In genomic region chr22:35299717-35300497, GRCh38 we compare ENCODE assay signal across 8 cellular contexts. TPM values are rescaled to one million over a fixed set of nuclear protein-coding genes. Genes with fewer than 3 reads are reported as not detected.
A peak's percentile ranks its signal among the peaks of the same experiment; 100 is the strongest.
DNase-seq lines count a peak whose midpoint lies in the region; TF ChIP-seq lines count a peak whose summit lies in the region.

TOM1 (plus strand) TSS chr22:35299894; CDS start chr22:35299929, 35 bp downstream.

- no peaks in the 10 kb centered on the region for H3K9me3 Mint-ChIP-seq in CD8-positive, alpha-beta memory T cell

- peaks cover 21% of the 10 kb centered on the region for H3K4me1 ChIP-seq in CD8-positive, alpha-beta memory T cell (ENCODE audit: insufficient read depth, low read length)
- peaks cover 16% of the 10 kb centered on the region for H3K4me1 ChIP-seq in effector memory CD4-positive, alpha-beta T cell (ENCODE audit: control insufficient read depth, insufficient read depth, low read length, poor library complexity, severe bottlenecking)

- peaks cover 0 to 1% of the 10 kb centered on the region in 2 donors for H3K27me3 Mint-ChIP-seq in CD8-positive, alpha-beta memory T cell

- DNase-seq in CD8-positive, alpha-beta memory T cell: peak; percentile 94 to 99 (median 98)
- peak; percentile 94 for DNase-seq in GM20000 (ENCODE audit: low spot score)
- peak; percentile 96 for DNase-seq in HT-29 (ENCODE audit: low spot score)
- DNase-seq in NOMO-1 (lab: John Stamatoyannopoulos, UW; ENCODE audit: unreplicated experiment in 2 of 2): peak; percentile 95
- DNase-seq in effector memory CD4-positive, alpha-beta T cell: peak; percentile 93 to 95 (median 95)
- peak; percentile 99 to 100 for DNase-seq in lung microvascular endothelial cell (ENCODE audit: low read depth in 2 of 2)
- DNase-seq in stimulated activated CD4-positive, alpha-beta T cell treated with anti-CD3 and anti-CD28 coated beads, TNF-alpha, amount 100 ng/mL, for 48 hours (ENCODE audit: low read depth in 3 of 3): peak; percentile 91 to 100 (median 93)

- H3K27ac Mint-ChIP-seq in CD8-positive, alpha-beta memory T cell: peak within 1 kb of the TSS; percentile 95 to 99 (median 99)

- peak within 1 kb of the TSS; percentile 98 for H3K4me3 ChIP-seq in CD8-positive, alpha-beta memory T cell (ENCODE audit: low read length)
- peak within 1 kb of the TSS; percentile 96 for H3K4me3 ChIP-seq in effector memory CD4-positive, alpha-beta T cell (ENCODE audit: insufficient read depth, low read depth, low read length, poor library complexity, severe bottlenecking)

- H3K27me3 ChIP-seq in CD8-positive, alpha-beta memory T cell (ENCODE audit: insufficient read depth, low read length, poor library complexity, severe bottlenecking): no peaks in the 10 kb centered on the region
- no peaks in the 10 kb centered on the region for H3K27me3 ChIP-seq in effector memory CD4-positive, alpha-beta T cell (replicated peaks; ENCODE audit: control insufficient read depth, insufficient read depth, low read length, poor library complexity, severe bottlenecking)

- peak within 1 kb of the TSS; percentile 99 for H3K27ac ChIP-seq in CD8-positive, alpha-beta memory T cell (ENCODE audit: low read depth, low read length)
- H3K27ac ChIP-seq in effector memory CD4-positive, alpha-beta T cell (ENCODE audit: insufficient read depth, low read length, poor library complexity, severe bottlenecking): peak within 1 kb of the TSS; percentile 97

- H3K36me3 ChIP-seq in CD8-positive, alpha-beta memory T cell (ENCODE audit: insufficient read depth, low read length): no peaks in the 10 kb centered on the region
- H3K36me3 ChIP-seq in effector memory CD4-positive, alpha-beta T cell (ENCODE audit: control insufficient read depth, insufficient read depth, low read length): no peaks in the 10 kb centered on the region

- H3K36me3 Mint-ChIP-seq in CD8-positive, alpha-beta memory T cell: peaks cover 0 to 22% (median 6%) of the 10 kb centered on the region in 3 donors

- H3K4me3 Mint-ChIP-seq in CD8-positive, alpha-beta memory T cell: peak within 1 kb of the TSS; percentile 93 to 98 (median 95)

- no peak for TF ChIP-seq CTCF in GM20000 (IDR thresholded peaks at IDR 0.05; ENCODE audit: extremely low read depth, missing control alignments)

- CTCF ChIA-PET in CD8-positive, alpha-beta memory T cell (lab: Charles Lee): interaction anchor here (1.1 to 1.8 kb wide), 6 partner anchors 14 to 68 kb away, joined by 3 to 8 read pairs (median 4); partner anchors contain the start of gene HMGXB4
- CTCF ChIA-PET in activated CD8-positive, alpha-beta memory T cell treated with anti-CD3 and anti-CD28 coated beads for 36 hours (lab: Charles Lee): interaction anchor here (0.9 to 1.3 kb wide), 2 partner anchors 11 to 766 kb away, joined by 3 to 4 read pairs; no protein-coding TSS in a partner anchor

- POLR2A ChIA-PET in CD8-positive, alpha-beta memory T cell (lab: Charles Lee): interaction anchor here (0.6 to 2.0 kb wide), 5 partner anchors 11 to 51 kb away, joined by 3 to 22 read pairs (median 8); partner anchors contain the start of gene HMGXB4
- POLR2A ChIA-PET in activated CD8-positive, alpha-beta memory T cell treated with anti-CD3 and anti-CD28 coated beads for 36 hours (lab: Charles Lee): interaction anchor here (0.5 to 1.5 kb wide), 6 partner anchors 14 to 515 kb away, joined by 3 to 9 read pairs (median 6); partner anchors contain the start of gene HMGXB4

- H3K4me1 Mint-ChIP-seq in CD8-positive, alpha-beta memory T cell: peaks cover 28 to 49% (median 33%) of the 10 kb centered on the region in 3 donors

- H3K9me3 ChIP-seq in CD8-positive, alpha-beta memory T cell (ENCODE audit: low read length): no peaks in the 10 kb centered on the region
- no peaks in the 10 kb centered on the region for H3K9me3 ChIP-seq in effector memory CD4-positive, alpha-beta T cell (ENCODE audit: control insufficient read depth, low read length)

RNA-seq across cellular contexts. Expression of gene TOM1, which starts in this region (rescaled TPM):
- 10 to 100 TPM; 15.1 to 17.0 TPM for total RNA-seq in CD8-positive, alpha-beta memory T cell
- 34.5 TPM for polyA plus RNA-seq in CD8-positive, alpha-beta memory T cell
- total RNA-seq in HT-29 (2014; rRNA removed; shearing (Covaris generic)): 32.4 and 34.9 TPM in 2 replicates
- 10 to 100 TPM; 12.2 to 13.2 TPM for total RNA-seq in activated CD8-positive, alpha-beta memory T cell treated with anti-CD3 and anti-CD28 coated beads for 36 hours
- total RNA-seq in lung microvascular endothelial cell: 18.1 and 27.2 TPM in 2 replicates

Comparison
In these comparisons a context has a peak if more than half of its experiments do, and no peak if none do; other contexts are left out.
1. Peak in every context shown above with its lines: DNase-seq, H3K4me3 ChIP-seq and H3K27ac ChIP-seq.